In the genomic region with DNA sequence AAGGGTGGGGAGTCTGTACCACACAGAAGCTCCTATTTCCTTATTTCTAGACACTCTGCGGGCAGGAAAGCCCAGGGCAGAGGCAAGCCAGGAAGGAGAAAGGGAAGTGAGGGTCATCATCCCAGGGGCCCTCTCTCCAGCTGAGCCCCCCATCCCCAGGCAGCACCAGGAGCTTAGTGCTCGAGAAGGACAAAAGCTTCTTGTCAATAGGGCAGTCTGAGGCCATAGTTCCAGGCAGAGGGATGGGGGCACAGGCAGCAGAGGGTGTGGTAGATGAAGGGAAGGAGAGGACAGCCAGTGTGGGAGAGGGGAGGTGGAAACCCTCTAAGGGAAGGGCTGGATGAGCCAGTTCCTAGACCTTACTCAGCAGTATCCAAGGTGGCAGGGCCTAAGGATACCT, we compare ENCODE assay signal across 18 cellular contexts.
"Had no signal": no experiment of that assay in that cellular context is flagged by ENCODE, and none has a peak within 500 bp of the region (broad histone marks: within the 10 kb centered on the region; RNA-seq: fewer than 3 reads in every experiment).

No MANE protein-coding gene starts in this region.

- H3K9me3 Mint-ChIP-seq: activated CD4-positive, alpha-beta T cell treated with anti-CD3 and anti-CD28 coated beads, Interleukin-2, amount 10 ng/mL, durations not matched to agents 24 days and 14 days; activated naive CD4-positive, alpha-beta T cell treated with anti-CD3 and anti-CD28 coated beads, Interleukin-2, amount 50 U/mL, for 72 hours; activated T-cell treated with anti-CD3 and anti-CD28 coated beads, Interleukin-2, amount 50 U/mL, for 72 hours; dendritic cell treated with granulocyte-macrophage colony-stimulating factor and Interleukin-4, amounts not matched to agents 40 ng/mL and 50 ng/mL, for 4 days; effector memory CD8-positive, alpha-beta T cell; memory B cell; natural killer cell; stimulated activated naive CD8-positive, alpha-beta T cell treated with anti-CD3 and anti-CD28 coated beads, Interleukin-15, amount 100 ng/mL, for 72 hours; WTC11 had no signal

- H3K9me3 ChIP-seq: gastroesophageal sphincter, left ventricle myocardium inferior had no signal

- DNase-seq: activated CD4-positive, alpha-beta T cell treated with anti-CD3 and anti-CD28 coated beads, Interleukin-2, amount 10 ng/mL, durations not matched to agents 24 days and 14 days; activated CD8-positive, alpha-beta memory T cell treated with anti-CD3 and anti-CD28 coated beads, Interleukin-2, amount 50 U/mL, for 48 hours; activated gamma-delta T cell; activated T-cell treated with anti-CD3 and anti-CD28 coated beads, Interleukin-2, amount 50 U/mL, for 72 hours; brain microvascular endothelial cell; effector memory CD8-positive, alpha-beta T cell; islet precursor cell; left ventricle myocardium inferior; natural killer cell; occipital lobe; stimulated activated naive CD8-positive, alpha-beta T cell treated with anti-CD3 and anti-CD28 coated beads, Interleukin-15, amount 100 ng/mL, for 72 hours; T-helper 2 cell had no signal

- H3K27ac Mint-ChIP-seq: activated CD4-positive, alpha-beta T cell treated with anti-CD3 and anti-CD28 coated beads, Interleukin-2, amount 10 ng/mL, durations not matched to agents 24 days and 14 days; activated naive CD4-positive, alpha-beta T cell treated with anti-CD3 and anti-CD28 coated beads, Interleukin-2, amount 50 U/mL, for 72 hours; activated T-cell treated with anti-CD3 and anti-CD28 coated beads, Interleukin-2, amount 50 U/mL, for 72 hours; dendritic cell treated with granulocyte-macrophage colony-stimulating factor and Interleukin-4, amounts not matched to agents 40 ng/mL and 50 ng/mL, for 4 days; effector memory CD8-positive, alpha-beta T cell; memory B cell; natural killer cell; WTC11 had no signal

- H3K27me3 ChIP-seq: brain microvascular endothelial cell, gastroesophageal sphincter had no signal

- H3K36me3 Mint-ChIP-seq: activated naive CD4-positive, alpha-beta T cell treated with anti-CD3 and anti-CD28 coated beads, Interleukin-2, amount 50 U/mL, for 72 hours; memory B cell; natural killer cell; WTC11 had no signal

- H3K4me3 ChIP-seq: gastroesophageal sphincter, left ventricle myocardium inferior had no signal

- H3K4me3 Mint-ChIP-seq: activated CD4-positive, alpha-beta T cell treated with anti-CD3 and anti-CD28 coated beads, Interleukin-2, amount 10 ng/mL, durations not matched to agents 24 days and 14 days; activated T-cell treated with anti-CD3 and anti-CD28 coated beads, Interleukin-2, amount 50 U/mL, for 72 hours; dendritic cell treated with granulocyte-macrophage colony-stimulating factor and Interleukin-4, amounts not matched to agents 40 ng/mL and 50 ng/mL, for 4 days; effector memory CD8-positive, alpha-beta T cell; memory B cell; natural killer cell; stimulated activated naive CD8-positive, alpha-beta T cell treated with anti-CD3 and anti-CD28 coated beads, Interleukin-15, amount 100 ng/mL, for 72 hours; WTC11 had no signal

- H3K27ac ChIP-seq: brain microvascular endothelial cell, epithelial cell of prostate, left ventricle myocardium inferior had no signal
